14 cellular contexts compared by ENCODE assay signal in genomic region chr18:50711401-50711800, GRCh38.
"Had no signal": no experiment of that assay in that cellular context is flagged by ENCODE, and none has a peak within 500 bp of the region (broad histone marks: within the 10 kb centered on the region; RNA-seq: fewer than 3 reads in every experiment).

No MANE protein-coding gene starts in this region.

- H3K4me3 ChIP-seq: body of pancreas, lower lobe of right lung, smooth muscle cell, tibial nerve had no signal

- DNase-seq: activated CD4-positive, alpha-beta T cell treated with anti-CD3 and anti-CD28 coated beads, Interleukin-2, amount 50 U/mL, for 4 hours; activated CD4-positive, CD25-positive, alpha-beta regulatory T cell treated with anti-CD3 and anti-CD28 coated beads, Interleukin-2, amount 50 U/mL, for 72 hours; activated effector memory CD4-positive, alpha-beta T cell treated with Interleukin-2 at 50 U/mL for 16 hours; activated T-cell treated with anti-CD3 and anti-CD28 coated beads, Interleukin-2, amount 50 U/mL, for 1 hour; amniotic stem cell; body of pancreas; erythroblast; hippocampal formation; kidney glomerular epithelial cell; lower lobe of right lung had no signal

- H3K36me3 ChIP-seq: lower lobe of right lung, tibial nerve had no signal

- ATAC-seq: body of pancreas; lower lobe of right lung; stimulated activated effector memory CD8-positive, alpha-beta T cell treated with anti-CD3 and anti-CD28 coated beads, Interleukin-12 subunit alpha, Interleukin-12 subunit beta, amount 100 ng/mL, for 72 hours had no signal

- H3K27me3 ChIP-seq: body of pancreas, tibial nerve had no signal

- H3K9me3 ChIP-seq: body of pancreas, lower lobe of right lung had no signal

- H3K27ac ChIP-seq: body of pancreas, lower lobe of right lung, parathyroid adenoma, tibial nerve had no signal
